In genomic region chr17:76670020-76670707, GRCh38 we compare ENCODE assay signal across 9 cellular contexts. TPM values are rescaled to one million over a fixed set of nuclear protein-coding genes. Genes with fewer than 3 reads are reported as not detected.
DNase-seq lines count a peak whose midpoint lies in the region; ATAC-seq, FAIRE-seq and TF ChIP-seq lines count a peak whose summit lies in the region.
"Had no signal": no experiment of that assay in that cellular context is flagged by ENCODE, and none has a peak within 500 bp of the region (broad histone marks: within the 10 kb centered on the region; RNA-seq: fewer than 3 reads in every experiment).

No MANE protein-coding gene starts in this region.

- POLR2A ChIA-PET in HEK293T (lab: Yijun Ruan, JAX): interaction anchor here (1.5 to 2.6 kb wide), 8 partner anchors 9 to 113 kb away, joined by 4 to 35 read pairs (median 7); partner anchors contain the start of gene ST6GALNAC1

- intact Hi-C loops in pancreas (cut with DNase I): no loop called here

- H3K9me3 ChIP-seq in SJSA1 (replicated peaks) (no peaks in the 10 kb centered on the region), esophagus (ENCODE audit: control insufficient read depth in 2 of 2, insufficient read depth in 1 of 2, low read depth in 1 of 2, low read length in 1 of 2) (no peaks in the 10 kb centered on the region), pancreas (no peaks in the 10 kb centered on the region)

- H3K36me3 ChIP-seq in SJSA1 (peaks cover 14% of the 10 kb centered on the region), esophagus (ENCODE audit: control insufficient read depth in 2 of 2, insufficient read depth in 2 of 2, low read length in 1 of 2) (no peaks in the 10 kb centered on the region), pancreas (no peaks in the 10 kb centered on the region)

- H3K4me3 ChIP-seq in SJSA1: no peak overlapping the region
- no peak overlapping the region for H3K4me3 ChIP-seq in esophagus (ENCODE audit: low read depth in 1 of 2, low read length in 2 of 2)
- no peak overlapping the region for H3K4me3 ChIP-seq in pancreas

- CTCF ChIA-PET in HEK293T (lab: Yijun Ruan, JAX): interaction anchor here (3.6 kb wide), 1 partner anchor 11 kb away, joined by 25 read pairs; no protein-coding TSS in a partner anchor

- ATAC-seq in pancreas: peak; percentile 62 to 72 (median 66)
- ATAC-seq in HG03135 (IDR thresholded peaks at IDR 0.05; ENCODE audit: unreplicated experiment): no peak

- no peaks in the 10 kb centered on the region for H3K27me3 ChIP-seq in SJSA1 (replicated peaks)
- H3K27me3 ChIP-seq in esophagus (ENCODE audit: control insufficient read depth in 1 of 2, insufficient read depth in 2 of 2, low read length in 2 of 2): no peaks in the 10 kb centered on the region
- H3K27me3 ChIP-seq in pancreas: no peaks in the 10 kb centered on the region

- H3K27ac ChIP-seq in SJSA1: 0 out of 2 replicates have a peak overlapping the region, but pooled peaks have one; percentile 2
- H3K27ac ChIP-seq in esophagus (ENCODE audit: low read depth in 2 of 2, low read length in 1 of 2): peak overlapping the region; percentile 97 to 100
- H3K27ac ChIP-seq in pancreas: peak overlapping the region; percentile 81 to 93 (median 87)

- FAIRE-seq in pancreas (lab: Jason Lieb, UNC): no peak
- FAIRE-seq: colon had no signal

- WGBS in esophagus, 2 donors: 76 to 79% methylated on average over 9 of the region's 9 CpGs
- 63 to 67% methylated on average over 9 of the region's 9 CpGs for WGBS in pancreas, 2 donors

- DNase-seq in HEK293T (ENCODE audit: extremely low spot score) (peak; percentile 10), SJSA1 (ENCODE audit: low read depth in 1 of 2, low spot score in 2 of 2) (no peak), pancreas (peak in 4 of 6 donors; percentile 59 to 76 (median 72)), foreskin melanocyte (no peak), NCI-H748 treated with DMSO at 0.1 percent for 48 hours (lab: John Stamatoyannopoulos, UW) (no peak)

- TF ChIP-seq CTCF in pancreas (IDR thresholded peaks at IDR 0.05): no peak

- H3K4me1 ChIP-seq in SJSA1 (replicated peaks) (peaks cover 66% of the 10 kb centered on the region), esophagus (ENCODE audit: control insufficient read depth in 2 of 2, insufficient read depth in 2 of 2, low read length in 1 of 2) (peaks cover 0 to 3% of the 10 kb centered on the region in 2 donors), pancreas (peaks cover 18 to 20% (median 20%) of the 10 kb centered on the region in 3 donors)

TF ChIP-seq in HEK293T, 16 proteins besides CTCF, POLR2A, EP300 and RAD21:
- TF ChIP-seq FOXA1 (IDR thresholded peaks at IDR 0.05) (no peak), PKNOX1 (IDR thresholded peaks at IDR 0.05) (peak; percentile 81), BHLHE40 (IDR thresholded peaks at IDR 0.05; ENCODE audit: borderline replicate concordance) (no peak), L3MBTL2 (conservative IDR thresholded peaks at IDR 0.05) (no peak)

RNA-seq across cellular contexts. Expression of gene ST6GALNAC1, which starts 26.6 kb away (rescaled TPM):
- not detected in 2 replicates for total RNA-seq in SJSA1 (2014; rRNA removed; shearing (Covaris generic))
- 10 to 100 TPM; 20.1 to 40.1 TPM for polyA plus RNA-seq in esophagus
- 1 to 10 TPM in 3 of 6 donors, under 1 TPM in 3; 0.35 to 4.9 (median 1.3) TPM for total RNA-seq in pancreas
- polyA plus RNA-seq in pancreas: 1 to 10 TPM in 1 of 2 donors, under 1 TPM in 1; 0.34 to 1.5 TPM
- total RNA-seq: smooth muscle cell had no signal
- polyA plus RNA-seq: smooth muscle cell had no signal

RNA-seq across cellular contexts. Expression of gene MXRA7, which starts 40.6 kb away (rescaled TPM):
- total RNA-seq in SJSA1 (2014; rRNA removed; shearing (Covaris generic)): 362 and 546 TPM in 2 replicates
- polyA plus RNA-seq in esophagus (10 to 100 TPM; 10.0 to 54.0 TPM), pancreas (100 to 1,000 TPM in 1 of 2 donors, 10 to 100 TPM in 1; 38.9 to 137 TPM)
- total RNA-seq in pancreas: 100 to 1,000 TPM in 1 of 6 donors, 10 to 100 TPM in 5; 32.0 to 102 (median 43.7) TPM

RNA-seq across cellular contexts. Expression of gene JMJD6, which starts 56.2 kb away (rescaled TPM):
- 48.4 and 97.4 TPM in 2 replicates for total RNA-seq in SJSA1 (2014; rRNA removed; shearing (Covaris generic))
- polyA plus RNA-seq in esophagus (10 to 100 TPM; 18.3 to 21.9 TPM), pancreas (10 to 100 TPM; 30.3 to 54.0 TPM)
- total RNA-seq in pancreas: 10 to 100 TPM; 12.4 to 18.2 (median 15.1) TPM

RNA-seq across cellular contexts. Expression of gene METTL23, which starts 56.5 kb away (rescaled TPM):
- total RNA-seq in SJSA1 (2014; rRNA removed; shearing (Covaris generic)): 52.3 and 59.4 TPM in 2 replicates
- polyA plus RNA-seq in esophagus (10 to 100 TPM; 22.9 to 24.0 TPM), pancreas (10 to 100 TPM; 23.2 to 34.1 TPM)
- total RNA-seq in pancreas: 10 to 100 TPM; 14.4 to 23.4 (median 19.9) TPM

Comparison
In these comparisons a context has a peak if more than half of its experiments do, and no peak if none do; other contexts are left out.
1. DNase-seq: peak in HEK293T (single experiment) and pancreas (4 of 6); none in SJSA1 (0 of 2), foreskin melanocyte (single experiment) and NCI-H748 treated with DMSO at 0.1 percent for 48 hours (single experiment).
2. H3K27ac ChIP-seq: peak in every context shown above with its lines; median percentile 98 in esophagus; 87 in pancreas; 2 in SJSA1.